ENCODE assay signal across 13 cellular contexts in the genomic region with DNA sequence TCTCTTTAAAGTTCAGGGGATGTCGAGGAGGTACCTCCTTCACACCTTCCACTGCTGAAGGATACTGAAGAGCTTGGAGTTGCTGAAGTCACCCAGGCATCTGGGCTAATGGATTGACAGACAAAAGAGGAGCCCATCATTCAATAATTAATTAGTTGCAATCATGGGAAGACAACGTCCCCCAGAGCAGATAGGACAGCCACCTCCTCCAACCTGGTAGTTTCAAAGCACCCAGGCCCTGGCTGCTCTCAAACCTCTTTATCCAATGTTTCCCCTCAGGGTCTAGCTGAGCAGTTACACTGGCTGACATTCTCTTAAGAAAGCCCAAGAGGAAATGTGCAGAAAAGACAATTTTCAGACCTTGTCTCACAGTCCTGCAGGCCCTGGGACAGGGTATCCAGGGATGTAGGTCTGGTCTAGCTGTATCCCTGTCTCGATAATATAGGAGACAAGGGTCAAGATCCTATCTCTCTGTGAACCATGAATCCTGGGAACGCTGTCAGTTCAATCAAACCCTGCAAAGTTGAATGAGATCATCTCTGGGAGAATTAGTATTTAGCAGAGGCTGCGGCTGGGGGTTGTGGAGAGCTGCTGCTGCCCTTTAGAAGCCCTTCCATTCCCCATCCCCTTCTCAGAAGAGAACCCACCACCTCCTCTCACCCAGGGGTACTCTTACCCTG. TPM values are rescaled to one million over a fixed set of nuclear protein-coding genes. Genes with fewer than 3 reads are reported as not detected.
DNase-seq lines count a peak whose midpoint lies in the region; ATAC-seq, FAIRE-seq and TF ChIP-seq lines count a peak whose summit lies in the region.
"Had no signal": no experiment of that assay in that cellular context is flagged by ENCODE, and none has a peak within 500 bp of the region (broad histone marks: within the 10 kb centered on the region; RNA-seq: fewer than 3 reads in every experiment).

No MANE protein-coding gene starts in this region.

- 35 to 67% (median 47%) methylated on average over 5 of the region's 5 CpGs for WGBS in small intestine, 3 donors

- no peak for FAIRE-seq in small intestine (lab: Jason Lieb, UNC)

- CTCF ChIA-PET in WTC11 (lab: Charles Lee): interaction anchor here (0.8 to 5.1 kb wide), 3 partner anchors 25 to 382 kb away, joined by 3 to 27 read pairs (median 26); no protein-coding TSS in a partner anchor

- peak overlapping the region in 1 of 2 donors; percentile 2 for H3K27ac ChIP-seq in small intestine (ENCODE audit: low read depth in 1 of 2, low read length in 1 of 2)

- no peaks in the 10 kb centered on the region for H3K9me3 Mint-ChIP-seq in WTC11

- TF ChIP-seq CTCF in WTC11 (IDR thresholded peaks at IDR 0.05): no peak

- ATAC-seq in WTC11 (no peak), left lobe of liver (no peak)

- peaks cover 16% of the 10 kb centered on the region for H3K27me3 Mint-ChIP-seq in WTC11 (ENCODE audit: low read depth)

- peak overlapping the region; percentile 71 for H3K4me3 Mint-ChIP-seq in WTC11

- H3K36me3 Mint-ChIP-seq in WTC11: no peaks in the 10 kb centered on the region

- H3K9ac ChIP-seq in iPS-15b (ENCODE audit: low read depth, low read length): no peak overlapping the region

- peaks cover 43% of the 10 kb centered on the region for H3K4me1 Mint-ChIP-seq in WTC11

- H3K27me3 ChIP-seq in iPS-15b (ENCODE audit: control insufficient read depth, insufficient read depth, low read length): peaks cover 4% of the 10 kb centered on the region
- H3K27me3 ChIP-seq in small intestine (ENCODE audit: control insufficient read depth in 2 of 2, insufficient read depth in 2 of 2, low read length in 2 of 2): no peaks in the 10 kb centered on the region

- DNase-seq in NCI-H1417 (lab: John Stamatoyannopoulos, UW): peak in 2 of 3 experiments; percentile 40 to 48
- no peak for DNase-seq in NCI-H1417 treated with DMSO at 0.1 percent for 48 hours (lab: John Stamatoyannopoulos, UW)
- DNase-seq in WTC11 (ENCODE audit: low spot score): no peak
- peak; percentile 15 for DNase-seq in small intestine
- DNase-seq in stimulated activated CD4-positive, alpha-beta T cell treated with anti-CD3 and anti-CD28 coated beads, Interleukin-4, amount 100 ng/mL, for 24 hours: no peak
- no peak for DNase-seq in inferior parietal cortex (ENCODE audit: extremely low spot score)
- no peak for DNase-seq in left lobe of liver (ENCODE audit: low spot score)
- DNase-seq: 8988T, NCI-H2029, SW 1271 had no signal

- H3K9me3 ChIP-seq in iPS-15b (ENCODE audit: control insufficient read depth, insufficient read depth, low read length): no peaks in the 10 kb centered on the region
- H3K9me3 ChIP-seq in small intestine (ENCODE audit: control insufficient read depth, low read depth): no peaks in the 10 kb centered on the region

- H3K27ac Mint-ChIP-seq in WTC11: no peak overlapping the region

- H3K4me1 ChIP-seq in iPS-15b (ENCODE audit: control insufficient read depth, insufficient read depth, low read length) (peaks cover 22% of the 10 kb centered on the region), small intestine (ENCODE audit: control insufficient read depth in 2 of 2, insufficient read depth in 1 of 2, low read depth in 1 of 2, low read length in 1 of 2) (peaks cover 0 to 4% of the 10 kb centered on the region in 2 donors)

- POLR2A ChIA-PET in WTC11 (lab: Charles Lee): interaction anchor here (0.6 to 1.8 kb wide), 2 partner anchors 18 to 32 kb away, joined by 3 to 5 read pairs; no protein-coding TSS in a partner anchor

- no peaks in the 10 kb centered on the region for H3K36me3 ChIP-seq in iPS-15b (ENCODE audit: control insufficient read depth, insufficient read depth, low read length)
- no peaks in the 10 kb centered on the region for H3K36me3 ChIP-seq in small intestine (ENCODE audit: control insufficient read depth in 2 of 2, insufficient read depth in 2 of 2, low read length in 2 of 2)

- peak overlapping the region; percentile 77 for H3K4me3 ChIP-seq in iPS-15b (ENCODE audit: low read depth, low read length)
- H3K4me3 ChIP-seq in small intestine (ENCODE audit: low read depth in 1 of 2, low read length in 2 of 2): no peak overlapping the region

TF ChIP-seq in WTC11, 78 proteins besides CTCF, POLR2A, EP300 and RAD21:
- TF ChIP-seq ZNF671 (CRISPR knock-in tag; IDR thresholded peaks at IDR 0.05) (no peak), MXD4 (CRISPR knock-in tag; IDR thresholded peaks at IDR 0.05; ENCODE audit: borderline replicate concordance) (no peak), CREB1 (CRISPR knock-in tag; IDR thresholded peaks at IDR 0.05) (no peak), ATF1 (CRISPR knock-in tag; IDR thresholded peaks at IDR 0.05) (no peak), EMX1 (CRISPR knock-in tag; IDR thresholded peaks at IDR 0.05) (no peak), USF1 (CRISPR knock-in tag; IDR thresholded peaks at IDR 0.05) (no peak), E2F1 (CRISPR knock-in tag; IDR thresholded peaks at IDR 0.05) (no peak), ZNF396 (CRISPR knock-in tag; IDR thresholded peaks at IDR 0.05; ENCODE audit: borderline replicate concordance) (no peak), MAX (CRISPR knock-in tag; IDR thresholded peaks at IDR 0.05) (no peak), FOXJ3 (CRISPR knock-in tag; IDR thresholded peaks at IDR 0.05; ENCODE audit: borderline replicate concordance) (no peak), SMAD4 (CRISPR knock-in tag; IDR thresholded peaks at IDR 0.05) (no peak), ZNF263 (CRISPR knock-in tag; IDR thresholded peaks at IDR 0.05; ENCODE audit: low read depth) (no peak), TEAD4 (CRISPR knock-in tag; IDR thresholded peaks at IDR 0.05) (no peak)
- TF ChIP-seq, protein P1, sequence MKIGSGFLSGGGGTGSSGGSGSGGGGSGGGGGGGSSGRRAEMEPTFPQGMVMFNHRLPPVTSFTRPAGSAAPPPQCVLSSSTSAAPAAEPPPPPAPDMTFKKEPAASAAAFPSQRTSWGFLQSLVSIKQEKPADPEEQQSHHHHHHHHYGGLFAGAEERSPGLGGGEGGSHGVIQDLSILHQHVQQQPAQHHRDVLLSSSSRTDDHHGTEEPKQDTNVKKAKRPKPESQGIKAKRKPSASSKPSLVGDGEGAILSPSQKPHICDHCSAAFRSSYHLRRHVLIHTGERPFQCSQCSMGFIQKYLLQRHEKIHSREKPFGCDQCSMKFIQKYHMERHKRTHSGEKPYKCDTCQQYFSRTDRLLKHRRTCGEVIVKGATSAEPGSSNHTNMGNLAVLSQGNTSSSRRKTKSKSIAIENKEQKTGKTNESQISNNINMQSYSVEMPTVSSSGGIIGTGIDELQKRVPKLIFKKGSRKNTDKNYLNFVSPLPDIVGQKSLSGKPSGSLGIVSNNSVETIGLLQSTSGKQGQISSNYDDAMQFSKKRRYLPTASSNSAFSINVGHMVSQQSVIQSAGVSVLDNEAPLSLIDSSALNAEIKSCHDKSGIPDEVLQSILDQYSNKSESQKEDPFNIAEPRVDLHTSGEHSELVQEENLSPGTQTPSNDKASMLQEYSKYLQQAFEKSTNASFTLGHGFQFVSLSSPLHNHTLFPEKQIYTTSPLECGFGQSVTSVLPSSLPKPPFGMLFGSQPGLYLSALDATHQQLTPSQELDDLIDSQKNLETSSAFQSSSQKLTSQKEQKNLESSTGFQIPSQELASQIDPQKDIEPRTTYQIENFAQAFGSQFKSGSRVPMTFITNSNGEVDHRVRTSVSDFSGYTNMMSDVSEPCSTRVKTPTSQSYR (CRISPR knock-in tag; IDR thresholded peaks at IDR 0.05): no peak
- TF ChIP-seq, protein P2, sequence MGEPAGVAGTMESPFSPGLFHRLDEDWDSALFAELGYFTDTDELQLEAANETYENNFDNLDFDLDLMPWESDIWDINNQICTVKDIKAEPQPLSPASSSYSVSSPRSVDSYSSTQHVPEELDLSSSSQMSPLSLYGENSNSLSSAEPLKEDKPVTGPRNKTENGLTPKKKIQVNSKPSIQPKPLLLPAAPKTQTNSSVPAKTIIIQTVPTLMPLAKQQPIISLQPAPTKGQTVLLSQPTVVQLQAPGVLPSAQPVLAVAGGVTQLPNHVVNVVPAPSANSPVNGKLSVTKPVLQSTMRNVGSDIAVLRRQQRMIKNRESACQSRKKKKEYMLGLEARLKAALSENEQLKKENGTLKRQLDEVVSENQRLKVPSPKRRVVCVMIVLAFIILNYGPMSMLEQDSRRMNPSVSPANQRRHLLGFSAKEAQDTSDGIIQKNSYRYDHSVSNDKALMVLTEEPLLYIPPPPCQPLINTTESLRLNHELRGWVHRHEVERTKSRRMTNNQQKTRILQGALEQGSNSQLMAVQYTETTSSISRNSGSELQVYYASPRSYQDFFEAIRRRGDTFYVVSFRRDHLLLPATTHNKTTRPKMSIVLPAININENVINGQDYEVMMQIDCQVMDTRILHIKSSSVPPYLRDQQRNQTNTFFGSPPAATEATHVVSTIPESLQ (CRISPR knock-in tag; IDR thresholded peaks at IDR 0.05): no peak

RNA-seq across cellular contexts. Expression of gene TSPAN2, which starts 1.0 kb away (rescaled TPM):
- total RNA-seq in WTC11 (2021) (12.0 to 14.8 TPM (median 14.6 TPM) in 3 replicates), left lobe of liver (0.60 TPM)
- 1 to 10 TPM in 2 of 3 donors, not detected in 1; 1.4 to 5.5 TPM for polyA plus RNA-seq in small intestine

RNA-seq across cellular contexts. Expression of gene TSHB, which starts 58.6 kb away (rescaled TPM):
- not detected in 3 replicates for total RNA-seq in WTC11 (2021)
- polyA plus RNA-seq in small intestine: not detected
- not detected for total RNA-seq in left lobe of liver
- total RNA-seq: fibroblast of villous mesenchyme, renal cortical epithelial cell had no signal

Comparison
In these comparisons a context has a peak if more than half of its experiments do, and no peak if none do; other contexts are left out.
1. DNase-seq: peak in NCI-H1417 (2 of 3) and small intestine (single experiment); none in NCI-H1417 treated with DMSO at 0.1 percent for 48 hours (single experiment), WTC11 (single experiment), stimulated activated CD4-positive, alpha-beta T cell treated with anti-CD3 and anti-CD28 coated beads, Interleukin-4, amount 100 ng/mL, for 24 hours (single experiment), inferior parietal cortex (single experiment) and left lobe of liver (single experiment).